1 cellular context compared by ENCODE assay signal in the genomic region with DNA sequence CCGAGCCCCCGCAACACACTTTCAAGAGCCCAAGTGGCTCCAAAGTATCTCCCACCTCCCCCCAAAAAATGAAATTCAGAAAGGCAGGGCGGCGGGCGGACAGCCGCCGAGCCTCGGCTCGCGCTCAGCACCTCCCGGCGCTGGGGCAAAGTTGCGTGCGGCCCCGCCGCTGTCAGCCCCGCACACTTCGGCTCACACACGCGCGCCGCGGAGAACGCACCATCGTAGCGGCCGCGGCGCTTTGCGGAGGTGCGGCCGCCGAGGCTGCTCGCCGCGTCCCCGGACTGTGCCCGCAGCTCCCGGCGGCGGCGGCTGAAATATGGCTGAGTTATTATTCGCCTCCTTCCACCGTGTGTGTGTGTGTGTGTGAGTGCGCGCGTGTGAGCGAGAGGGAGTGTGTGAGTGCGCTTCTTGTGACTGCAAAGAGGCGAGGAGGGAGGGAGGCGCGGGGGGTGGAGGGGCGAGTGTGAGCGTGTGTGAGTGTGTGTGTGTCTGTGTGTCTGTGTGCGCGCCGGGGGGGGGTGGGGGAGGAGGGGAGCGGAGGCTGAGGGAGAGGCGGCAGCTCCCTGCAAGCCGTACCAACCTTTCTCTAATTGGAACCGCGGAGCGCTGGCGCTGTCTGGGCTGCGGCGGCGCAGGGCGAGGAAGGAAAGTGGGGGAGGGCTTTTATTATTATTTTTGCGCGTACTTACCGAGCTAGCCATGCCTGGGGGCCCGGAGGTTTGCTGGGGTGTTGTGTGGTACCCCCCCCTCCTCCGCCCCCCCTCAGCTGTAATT.
TF ChIP-seq lines count a peak whose summit lies in the region.

No MANE protein-coding gene starts in this region.

TF ChIP-seq in HepG2, 621 proteins besides CTCF, POLR2A, EP300 and RAD21 (continues in another document):
- TF ChIP-seq, protein P1, sequence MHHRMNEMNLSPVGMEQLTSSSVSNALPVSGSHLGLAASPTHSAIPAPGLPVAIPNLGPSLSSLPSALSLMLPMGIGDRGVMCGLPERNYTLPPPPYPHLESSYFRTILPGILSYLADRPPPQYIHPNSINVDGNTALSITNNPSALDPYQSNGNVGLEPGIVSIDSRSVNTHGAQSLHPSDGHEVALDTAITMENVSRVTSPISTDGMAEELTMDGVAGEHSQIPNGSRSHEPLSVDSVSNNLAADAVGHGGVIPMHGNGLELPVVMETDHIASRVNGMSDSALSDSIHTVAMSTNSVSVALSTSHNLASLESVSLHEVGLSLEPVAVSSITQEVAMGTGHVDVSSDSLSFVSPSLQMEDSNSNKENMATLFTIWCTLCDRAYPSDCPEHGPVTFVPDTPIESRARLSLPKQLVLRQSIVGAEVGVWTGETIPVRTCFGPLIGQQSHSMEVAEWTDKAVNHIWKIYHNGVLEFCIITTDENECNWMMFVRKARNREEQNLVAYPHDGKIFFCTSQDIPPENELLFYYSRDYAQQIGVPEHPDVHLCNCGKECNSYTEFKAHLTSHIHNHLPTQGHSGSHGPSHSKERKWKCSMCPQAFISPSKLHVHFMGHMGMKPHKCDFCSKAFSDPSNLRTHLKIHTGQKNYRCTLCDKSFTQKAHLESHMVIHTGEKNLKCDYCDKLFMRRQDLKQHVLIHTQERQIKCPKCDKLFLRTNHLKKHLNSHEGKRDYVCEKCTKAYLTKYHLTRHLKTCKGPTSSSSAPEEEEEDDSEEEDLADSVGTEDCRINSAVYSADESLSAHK (CRISPR knock-in tag; IDR thresholded peaks at IDR 0.05; ENCODE audit: borderline replicate concordance): no peak
- TF ChIP-seq ZNF563 (CRISPR knock-in tag; IDR thresholded peaks at IDR 0.05) (peak; percentile 31; the same call in 1 of the 2 replicates), ELK4 (CRISPR knock-in tag; IDR thresholded peaks at IDR 0.05; ENCODE audit: borderline replicate concordance) (no peak), EZH2 (conservative IDR thresholded peaks at IDR 0.05; ENCODE audit: low read depth, low read length) (no peak), ZNF572 (CRISPR knock-in tag; IDR thresholded peaks at IDR 0.05) (no peak), RFX5 (IDR thresholded peaks at IDR 0.05; ENCODE audit: low read depth, low read length) (no peak), HOXA9 (CRISPR knock-in tag; IDR thresholded peaks at IDR 0.05; ENCODE audit: borderline replicate concordance) (no peak), EED (CRISPR knock-in tag; IDR thresholded peaks at IDR 0.05) (no peak), KLF13 (CRISPR knock-in tag; IDR thresholded peaks at IDR 0.05) (no peak), ZNF503 (CRISPR knock-in tag; IDR thresholded peaks at IDR 0.05) (no peak), MAFK (conservative IDR thresholded peaks at IDR 0.05 in 1 of 2, IDR thresholded peaks at IDR 0.05 in 1 of 2; ENCODE audit: low read length in 2 of 2) (no peak), ETS1 (CRISPR knock-in tag; IDR thresholded peaks at IDR 0.05) (no peak), KDM1A (CRISPR knock-in tag; IDR thresholded peaks at IDR 0.05) (no peak), NFIB (CRISPR knock-in tag; IDR thresholded peaks at IDR 0.05; ENCODE audit: borderline replicate concordance) (no peak), ZNF263 (CRISPR knock-in tag; IDR thresholded peaks at IDR 0.05) (no peak), ZNF557 (CRISPR knock-in tag; IDR thresholded peaks at IDR 0.05) (no peak), PATZ1 (CRISPR knock-in tag; IDR thresholded peaks at IDR 0.05) (0 out of 2 replicates have a peak, but pooled peaks have one; percentile 30), RBFOX2 (IDR thresholded peaks at IDR 0.05; ENCODE audit: low read depth, low read length) (peak; percentile 35; the same call in 1 of the 2 replicates), CHD2 (IDR thresholded peaks at IDR 0.05; ENCODE audit: low read depth, low read length) (no peak), ZNF44 (CRISPR knock-in tag; IDR thresholded peaks at IDR 0.05) (no peak), ZNF431 (CRISPR knock-in tag; IDR thresholded peaks at IDR 0.05; ENCODE audit: borderline replicate concordance, low read depth) (0 out of 2 replicates have a peak, but pooled peaks have one; percentile 14), ZNF407 (CRISPR knock-in tag; IDR thresholded peaks at IDR 0.05; ENCODE audit: not compliant biosample characterization) (no peak)
- TF ChIP-seq, protein P2, sequence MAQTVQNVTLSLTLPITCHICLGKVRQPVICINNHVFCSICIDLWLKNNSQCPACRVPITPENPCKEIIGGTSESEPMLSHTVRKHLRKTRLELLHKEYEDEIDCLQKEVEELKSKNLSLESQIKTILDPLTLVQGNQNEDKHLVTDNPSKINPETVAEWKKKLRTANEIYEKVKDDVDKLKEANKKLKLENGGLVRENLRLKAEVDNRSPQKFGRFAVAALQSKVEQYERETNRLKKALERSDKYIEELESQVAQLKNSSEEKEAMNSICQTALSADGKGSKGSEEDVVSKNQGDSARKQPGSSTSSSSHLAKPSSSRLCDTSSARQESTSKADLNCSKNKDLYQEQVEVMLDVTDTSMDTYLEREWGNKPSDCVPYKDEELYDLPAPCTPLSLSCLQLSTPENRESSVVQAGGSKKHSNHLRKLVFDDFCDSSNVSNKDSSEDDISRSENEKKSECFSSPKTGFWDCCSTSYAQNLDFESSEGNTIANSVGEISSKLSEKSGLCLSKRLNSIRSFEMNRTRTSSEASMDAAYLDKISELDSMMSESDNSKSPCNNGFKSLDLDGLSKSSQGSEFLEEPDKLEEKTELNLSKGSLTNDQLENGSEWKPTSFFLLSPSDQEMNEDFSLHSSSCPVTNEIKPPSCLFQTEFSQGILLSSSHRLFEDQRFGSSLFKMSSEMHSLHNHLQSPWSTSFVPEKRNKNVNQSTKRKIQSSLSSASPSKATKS (CRISPR knock-in tag; IDR thresholded peaks at IDR 0.05): no peak
- TF ChIP-seq, protein P3, sequence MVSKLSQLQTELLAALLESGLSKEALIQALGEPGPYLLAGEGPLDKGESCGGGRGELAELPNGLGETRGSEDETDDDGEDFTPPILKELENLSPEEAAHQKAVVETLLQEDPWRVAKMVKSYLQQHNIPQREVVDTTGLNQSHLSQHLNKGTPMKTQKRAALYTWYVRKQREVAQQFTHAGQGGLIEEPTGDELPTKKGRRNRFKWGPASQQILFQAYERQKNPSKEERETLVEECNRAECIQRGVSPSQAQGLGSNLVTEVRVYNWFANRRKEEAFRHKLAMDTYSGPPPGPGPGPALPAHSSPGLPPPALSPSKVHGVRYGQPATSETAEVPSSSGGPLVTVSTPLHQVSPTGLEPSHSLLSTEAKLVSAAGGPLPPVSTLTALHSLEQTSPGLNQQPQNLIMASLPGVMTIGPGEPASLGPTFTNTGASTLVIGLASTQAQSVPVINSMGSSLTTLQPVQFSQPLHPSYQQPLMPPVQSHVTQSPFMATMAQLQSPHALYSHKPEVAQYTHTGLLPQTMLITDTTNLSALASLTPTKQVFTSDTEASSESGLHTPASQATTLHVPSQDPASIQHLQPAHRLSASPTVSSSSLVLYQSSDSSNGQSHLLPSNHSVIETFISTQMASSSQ (IDR thresholded peaks at IDR 0.05; ENCODE audit: low read depth): no peak
- TF ChIP-seq, protein P3 (CRISPR knock-in tag; IDR thresholded peaks at IDR 0.05; ENCODE audit: borderline replicate concordance): no peak
